13 cellular contexts compared by ENCODE assay signal in genomic region chr17:6071528-6072065, GRCh38. TPM values are rescaled to one million over a fixed set of nuclear protein-coding genes. Genes with fewer than 3 reads are reported as not detected.
A peak's percentile ranks its signal among the peaks of the same experiment; 100 is the strongest.
DNase-seq lines count a peak whose midpoint lies in the region; ATAC-seq, FAIRE-seq and TF ChIP-seq lines count a peak whose summit lies in the region.
"Had no signal": no experiment of that assay in that cellular context is flagged by ENCODE, and none has a peak within 500 bp of the region (broad histone marks: within the 10 kb centered on the region; RNA-seq: fewer than 3 reads in every experiment).

No MANE protein-coding gene starts in this region.

- H3K27ac Mint-ChIP-seq in T-helper 17 cell, result no peak overlapping the region
- H3K27ac Mint-ChIP-seq: CD4-positive, CD25-positive, alpha-beta regulatory T cell had no signal

- H2AFZ ChIP-seq in parathyroid adenoma, result no peak overlapping the region

- 0 out of 2 replicates have a peak, but pooled peaks cover 8% of the 10 kb centered on the region for H3K4me1 ChIP-seq in ES-I3 (ENCODE audit: insufficient read depth, low read length)
- peaks cover 6% of the 10 kb centered on the region for H3K4me1 ChIP-seq in iPS-15b (ENCODE audit: control insufficient read depth, insufficient read depth, low read length)
- H3K4me1 ChIP-seq in parathyroid adenoma, result peaks cover 8% of the 10 kb centered on the region
- H3K4me1 ChIP-seq: colonic mucosa had no signal

- H3K4me3 Mint-ChIP-seq in T-helper 17 cell, result peak overlapping the region; percentile 71

- H3K27me3 ChIP-seq in iPS-15b (ENCODE audit: control insufficient read depth, insufficient read depth, low read length) (peaks cover 27% of the 10 kb centered on the region), parathyroid adenoma (ENCODE audit: control insufficient read depth, insufficient read depth, low read length) (no peaks in the 10 kb centered on the region)
- H3K27me3 ChIP-seq: colonic mucosa had no signal

- H3K4me3 ChIP-seq in iPS-15b (ENCODE audit: low read depth, low read length) (peak overlapping the region; percentile 75), parathyroid adenoma (ENCODE audit: low read depth, low read length) (peak overlapping the region; percentile 39)

- peaks cover 13% of the 10 kb centered on the region for H3K4me1 Mint-ChIP-seq in T-helper 17 cell

- no peak for TF ChIP-seq CTCF in parathyroid adenoma (IDR thresholded peaks at IDR 0.05)

- H3K36me3 ChIP-seq in ES-I3 (ENCODE audit: insufficient read depth, low read length), result no peaks in the 10 kb centered on the region
- H3K36me3 ChIP-seq in iPS-15b (ENCODE audit: control insufficient read depth, insufficient read depth, low read length), result no peaks in the 10 kb centered on the region
- no peaks in the 10 kb centered on the region for H3K36me3 ChIP-seq in parathyroid adenoma (ENCODE audit: control insufficient read depth, insufficient read depth, low read length)
- H3K36me3 ChIP-seq: colonic mucosa had no signal

- no peak for FAIRE-seq in H54 (lab: Jason Lieb, UNC)

- H3K27me3 Mint-ChIP-seq in T-helper 17 cell, result peaks cover 76% of the 10 kb centered on the region

- DNase-seq in T-helper 17 cell (no peak), HuH-7 (ENCODE audit: low spot score) (no peak), H54 (ENCODE audit: insufficient read length, low spot score) (no peak), germinal center (ENCODE audit: low spot score) (no peak)
- DNase-seq: activated gamma-delta T cell treated with Interleukin-2 at 50 U/mL for 16 hours; CD4-positive, CD25-positive, alpha-beta regulatory T cell; stimulated activated CD4-positive, alpha-beta T cell treated with anti-CD3 and anti-CD28 coated beads, Interleukin-4, amount 100 ng/mL, for 24 hours had no signal

- H3K79me2 ChIP-seq in parathyroid adenoma, result no peaks in the 10 kb centered on the region

- ATAC-seq in T-helper 17 cell, result no peak
- ATAC-seq in GM19467 (IDR thresholded peaks at IDR 0.05; ENCODE audit: unreplicated experiment), result no peak

- H3K9me3 ChIP-seq in ES-I3 (ENCODE audit: control insufficient read depth, insufficient read depth, low read length) (no peaks in the 10 kb centered on the region), T-helper 17 cell (ENCODE audit: control insufficient read depth, low read length, poor library complexity, severe bottlenecking) (no peaks in the 10 kb centered on the region), iPS-15b (ENCODE audit: control insufficient read depth, insufficient read depth, low read length) (no peaks in the 10 kb centered on the region), parathyroid adenoma (ENCODE audit: control insufficient read depth, low read length) (no peaks in the 10 kb centered on the region)
- H3K9me3 ChIP-seq: colonic mucosa had no signal

- peaks cover 7% of the 10 kb centered on the region for H3K36me3 Mint-ChIP-seq in T-helper 17 cell (ENCODE audit: low read depth)
- H3K36me3 Mint-ChIP-seq: CD4-positive, CD25-positive, alpha-beta regulatory T cell had no signal

- H3K27ac ChIP-seq in parathyroid adenoma, result no peak overlapping the region
- H3K27ac ChIP-seq: colonic mucosa had no signal

- TF ChIP-seq POLR2A in H54 (IDR thresholded peaks at IDR 0.05; ENCODE audit: low read depth, low read length), result no peak

- no peak overlapping the region for H3K4me2 ChIP-seq in parathyroid adenoma (ENCODE audit: low read length)

- H3K9ac ChIP-seq in ES-I3 (ENCODE audit: low read depth, low read length) (peak overlapping the region; percentile 78; the same call in 1 of the 2 replicates), iPS-15b (ENCODE audit: low read depth, low read length) (no peak overlapping the region), parathyroid adenoma (no peak overlapping the region)

RNA-seq across cellular contexts. Expression of gene WSCD1, which starts 1.4 kb away (rescaled TPM):
- under 1 TPM in 1 of 2 donors, not detected in 1; 0.15 TPM for total RNA-seq in T-helper 17 cell
- total RNA-seq: CD4-positive, CD25-positive, alpha-beta regulatory T cell; M059J had no signal
